ENCODE assay signal across 15 cellular contexts in the genomic region with DNA sequence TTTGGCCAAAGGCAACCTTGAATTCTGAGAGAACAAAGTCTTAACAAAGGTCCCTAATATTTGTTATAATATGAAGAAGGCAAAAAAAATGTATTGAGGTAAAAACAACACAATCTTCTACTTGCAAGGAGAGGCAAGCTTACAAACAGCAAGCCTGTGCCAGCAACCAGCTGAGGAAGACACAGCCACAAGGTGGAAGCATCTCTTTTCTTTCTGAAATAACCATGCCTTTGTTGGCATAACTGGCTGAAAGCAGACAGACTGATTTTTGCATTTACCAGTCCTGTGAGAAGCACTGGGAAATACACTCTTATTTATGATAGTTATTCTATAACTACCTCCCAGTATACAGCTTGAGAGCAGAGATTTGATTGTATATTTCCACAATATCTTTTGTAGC.
DNase-seq lines count a peak whose midpoint lies in the region; ATAC-seq, FAIRE-seq and TF ChIP-seq lines count a peak whose summit lies in the region.
"Had no signal": no experiment of that assay in that cellular context is flagged by ENCODE, and none has a peak within 500 bp of the region (broad histone marks: within the 10 kb centered on the region; RNA-seq: fewer than 3 reads in every experiment).

No MANE protein-coding gene starts in this region.

- no peaks in the 10 kb centered on the region for H3K4me1 ChIP-seq in right cardiac atrium (ENCODE audit: control insufficient read depth, insufficient read depth, low read length)
- H3K4me1 ChIP-seq: suprapubic skin had no signal

- no peaks in the 10 kb centered on the region for H3K9me3 ChIP-seq in right cardiac atrium (ENCODE audit: control insufficient read depth, low read length)
- H3K9me3 ChIP-seq: suprapubic skin had no signal

- peak; percentile 20 for TF ChIP-seq CTCF in D721Med (IDR thresholded peaks at IDR 0.05; ENCODE audit: insufficient read depth, missing control alignments)
- peak; percentile 39 to 54 for TF ChIP-seq CTCF in brain (conservative IDR thresholded peaks at IDR 0.05)

- intact Hi-C loops in right cardiac atrium (cut with DNase I): no loop called here

- no peak overlapping the region for H3K27ac ChIP-seq in right cardiac atrium (ENCODE audit: low read length)
- H3K27ac ChIP-seq: cardiac muscle cell, skin epidermis, suprapubic skin had no signal

- peaks cover 0 to 2% (median 0%) of the 10 kb centered on the region in 5 experiments for H3K9me3 Mint-ChIP-seq in brain

- FAIRE-seq in D721Med (lab: Jason Lieb, UNC): no peak
- FAIRE-seq: endothelial cell of umbilical vein had no signal

- no peaks in the 10 kb centered on the region for H3K27me3 ChIP-seq in right cardiac atrium (ENCODE audit: control insufficient read depth, insufficient read depth)
- H3K27me3 ChIP-seq: cardiac muscle cell, suprapubic skin had no signal

- H3K27ac Mint-ChIP-seq in brain: no peak overlapping the region

- H3K27me3 Mint-ChIP-seq in brain: no peaks in the 10 kb centered on the region

- peaks cover 3% of the 10 kb centered on the region for H3K36me3 Mint-ChIP-seq in brain

- H3K4me1 Mint-ChIP-seq in brain: peaks cover 7% of the 10 kb centered on the region

- H3K4me3 ChIP-seq in right cardiac atrium (ENCODE audit: low read length): no peak overlapping the region
- H3K4me3 ChIP-seq: cardiac muscle cell, skin epidermis, suprapubic skin had no signal

- H3K4me3 Mint-ChIP-seq in brain: no peak overlapping the region

- DNase-seq in D721Med (ENCODE audit: insufficient read length, low spot score) (no peak), NCI-H1694 (lab: John Stamatoyannopoulos, UW) (peak; percentile 13), myocyte (ENCODE audit: low read depth) (peak; percentile 26), RPMI8226 (no peak), T-helper 2 cell (no peak), right cardiac atrium (no peak)
- DNase-seq: activated gamma-delta T cell, Kasumi-1, T-helper 9 cell had no signal

- no peak for ATAC-seq in right cardiac atrium
- no peak for ATAC-seq in GM19035 (IDR thresholded peaks at IDR 0.05; ENCODE audit: unreplicated experiment)

Comparison
In these comparisons a context has a peak if more than half of its experiments do, and no peak if none do; other contexts are left out.
1. DNase-seq: peak in NCI-H1694 (single experiment) and myocyte (single experiment); none in D721Med (single experiment), RPMI8226 (single experiment), T-helper 2 cell (0 of 5) and right cardiac atrium (0 of 3).